ENCODE assay signal across 24 cellular contexts in genomic region chr20:36519944-36520343, GRCh38. TPM values are rescaled to one million over a fixed set of nuclear protein-coding genes. Genes with fewer than 3 reads are reported as not detected.
A peak's percentile ranks its signal among the peaks of the same experiment; 100 is the strongest.
DNase-seq lines count a peak whose midpoint lies in the region; ATAC-seq and TF ChIP-seq lines count a peak whose summit lies in the region.
"Had no signal": no experiment of that assay in that cellular context is flagged by ENCODE, and none has a peak within 500 bp of the region (broad histone marks: within the 10 kb centered on the region; RNA-seq: fewer than 3 reads in every experiment).

No MANE protein-coding gene starts in this region.

- H3K4me3 ChIP-seq in RWPE2 (ENCODE audit: severe bottlenecking) (no peak overlapping the region), choroid plexus epithelial cell (ENCODE audit: low read depth, low read length) (no peak overlapping the region), tibial artery (no peak overlapping the region)
- H3K4me3 ChIP-seq: BLaER1 treated with 17β-estradiol and CSF1 and Interleukin-3, amounts not matched to agents 10 nM and 100 nM; heart right ventricle had no signal

- no peaks in the 10 kb centered on the region for H3K4me1 ChIP-seq in RWPE2 (ENCODE audit: insufficient read depth, poor library complexity, severe bottlenecking)
- peaks cover 0 to 69% (median 26%) of the 10 kb centered on the region in 4 donors for H3K4me1 ChIP-seq in tibial artery
- H3K4me1 ChIP-seq: Caco-2 had no signal

- peaks cover 12% of the 10 kb centered on the region for H3K4me1 Mint-ChIP-seq in activated T-cell treated with anti-CD3 and anti-CD28 coated beads, Interleukin-2, amount 50 U/mL, for 24 hours (ENCODE audit: low read depth)
- H3K4me1 Mint-ChIP-seq: activated naive CD8-positive, alpha-beta T cell treated with anti-CD3 and anti-CD28 coated beads, Interleukin-2, amount 10 ng/mL, durations not matched to agents 7 days and 5 days had no signal

- H3K9me3 Mint-ChIP-seq in activated T-cell treated with anti-CD3 and anti-CD28 coated beads, Interleukin-2, amount 50 U/mL, for 24 hours = no peaks in the 10 kb centered on the region
- H3K9me3 Mint-ChIP-seq: activated naive CD8-positive, alpha-beta T cell treated with anti-CD3 and anti-CD28 coated beads, Interleukin-2, amount 10 ng/mL, durations not matched to agents 7 days and 5 days; brain had no signal

- H3K27ac ChIP-seq in RWPE2 (ENCODE audit: poor library complexity, severe bottlenecking) (no peak overlapping the region), tibial artery (peak overlapping the region; percentile 5 to 55)
- H3K27ac ChIP-seq: BLaER1 treated with 17β-estradiol and CSF1 and Interleukin-3, amounts not matched to agents 10 nM and 100 nM; heart right ventricle; neutrophil had no signal

- H3K27me3 Mint-ChIP-seq in activated T-cell treated with anti-CD3 and anti-CD28 coated beads, Interleukin-2, amount 50 U/mL, for 24 hours = no peaks in the 10 kb centered on the region
- H3K27me3 Mint-ChIP-seq: activated naive CD8-positive, alpha-beta T cell treated with anti-CD3 and anti-CD28 coated beads, Interleukin-2, amount 10 ng/mL, durations not matched to agents 7 days and 5 days had no signal

- H3K4me3 Mint-ChIP-seq in activated T-cell treated with anti-CD3 and anti-CD28 coated beads, Interleukin-2, amount 50 U/mL, for 24 hours = no peak overlapping the region
- H3K4me3 Mint-ChIP-seq: activated naive CD8-positive, alpha-beta T cell treated with anti-CD3 and anti-CD28 coated beads, Interleukin-2, amount 10 ng/mL, durations not matched to agents 7 days and 5 days; brain had no signal

- TF ChIP-seq CTCF in RWPE2 (IDR thresholded peaks at IDR 0.05; ENCODE audit: poor library complexity, severe bottlenecking) (no peak), choroid plexus epithelial cell (conservative IDR thresholded peaks at IDR 0.05; ENCODE audit: low read depth, low read length) (no peak), tibial artery (IDR thresholded peaks at IDR 0.05) (no peak)

- no peak for DNase-seq in activated T-cell treated with anti-CD3 and anti-CD28 coated beads, Interleukin-2, amount 50 U/mL, for 24 hours
- DNase-seq in activated T-cell treated with anti-CD3 and anti-CD28 coated beads for 4 hours (no peak), RWPE2 (ENCODE audit: low spot score) (no peak), choroid plexus epithelial cell (ENCODE audit: low read depth) (peak; percentile 37), tibial artery (no peak), SKM-1 (lab: John Stamatoyannopoulos, UW; ENCODE audit: unreplicated experiment) (no peak), HT-29 (ENCODE audit: low spot score) (no peak), NCI-H128 (lab: John Stamatoyannopoulos, UW; ENCODE audit: unreplicated experiment) (no peak)
- DNase-seq: activated CD4-positive, CD25-positive, alpha-beta regulatory T cell treated with anti-CD3 and anti-CD28 coated beads, Interleukin-2, amount 50 U/mL, for 72 hours; activated effector memory CD4-positive, alpha-beta T cell treated with Interleukin-2 at 50 U/mL for 16 hours; activated naive CD8-positive, alpha-beta T cell treated with anti-CD3 and anti-CD28 coated beads, Interleukin-2, amount 10 ng/mL, durations not matched to agents 7 days and 5 days; Caco-2; effector CD4-positive, alpha-beta T cell; foreskin fibroblast; heart right ventricle; left cardiac atrium; NCI-H1105 treated with DMSO at 0.1 percent for 48 hours; NCI-H2029 treated with DMSO at 0.1 percent for 48 hours; OCI-M1; SHP77 had no signal

- ATAC-seq in RWPE2 (ENCODE audit: low read depth) = peak; percentile 35; the same call in 1 of the 3 replicates
- ATAC-seq: HCT116, heart right ventricle, left cardiac atrium had no signal

- H3K36me3 Mint-ChIP-seq in activated T-cell treated with anti-CD3 and anti-CD28 coated beads, Interleukin-2, amount 50 U/mL, for 24 hours (ENCODE audit: low read depth) = peaks cover 21% of the 10 kb centered on the region

- peak overlapping the region; percentile 78 for H3K27ac Mint-ChIP-seq in activated T-cell treated with anti-CD3 and anti-CD28 coated beads, Interleukin-2, amount 50 U/mL, for 24 hours
- H3K27ac Mint-ChIP-seq: activated naive CD8-positive, alpha-beta T cell treated with anti-CD3 and anti-CD28 coated beads, Interleukin-2, amount 10 ng/mL, durations not matched to agents 7 days and 5 days had no signal

- H3K9me3 ChIP-seq in RWPE2 (ENCODE audit: severe bottlenecking) (no peaks in the 10 kb centered on the region), tibial artery (no peaks in the 10 kb centered on the region)
- H3K9me3 ChIP-seq: BLaER1 treated with 17β-estradiol and CSF1 and Interleukin-3, amounts not matched to agents 10 nM and 100 nM; Caco-2; heart right ventricle; neutrophil had no signal

- H3K27me3 ChIP-seq in RWPE2 (ENCODE audit: insufficient read depth, poor library complexity, severe bottlenecking) (no peaks in the 10 kb centered on the region), tibial artery (no peaks in the 10 kb centered on the region)
- H3K27me3 ChIP-seq: BLaER1 treated with 17β-estradiol and CSF1 and Interleukin-3, amounts not matched to agents 10 nM and 100 nM; heart right ventricle; neutrophil had no signal

- intact Hi-C loops in tibial artery (cut with DNase I; ENCODE audit: low total_unique reads) = no loop called here

- H3K36me3 ChIP-seq in RWPE2 (ENCODE audit: low read depth) (peaks cover 91% of the 10 kb centered on the region), tibial artery (peaks cover 22 to 55% (median 51%) of the 10 kb centered on the region in 3 donors)

RNA-seq across cellular contexts. Expression of gene MYL9, which starts 21.4 kb away (rescaled TPM):
- 0.76 TPM in 1 of 2 replicates, not detected in the other for total RNA-seq in HT-29 (2014; rRNA removed; shearing (Covaris generic))

RNA-seq across cellular contexts. Expression of gene TGIF2, which starts 53.5 kb away (rescaled TPM):
- total RNA-seq in HT-29 (2014; rRNA removed; shearing (Covaris generic)) = 12.8 and 12.9 TPM in 2 replicates
